ENCODE assay signal across 29 cellular contexts in the genomic region with DNA sequence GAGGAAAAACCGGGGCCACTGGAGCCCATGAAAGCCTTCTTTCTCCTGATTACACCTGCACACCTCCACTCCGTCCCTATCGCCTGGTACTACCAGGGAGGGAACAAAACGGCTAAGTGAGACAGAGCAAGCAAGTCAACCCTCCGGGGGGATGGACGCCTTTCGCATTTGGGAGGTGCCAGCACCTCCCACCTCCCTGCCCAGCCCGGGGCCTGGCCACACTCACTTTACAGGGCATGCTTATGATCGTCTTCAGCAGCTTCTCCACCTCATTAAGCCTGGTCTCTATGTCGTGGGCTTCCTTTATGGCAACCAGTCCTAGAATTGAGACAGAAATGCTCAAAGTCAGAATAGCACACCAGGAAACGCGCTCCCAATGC.
"Had no signal": no experiment of that assay in that cellular context is flagged by ENCODE, and none has a peak within 500 bp of the region (broad histone marks: within the 10 kb centered on the region; RNA-seq: fewer than 3 reads in every experiment).

No MANE protein-coding gene starts in this region.

- H3K9me3 Mint-ChIP-seq: activated CD4-positive, alpha-beta T cell treated with anti-CD3 and anti-CD28 coated beads, Interleukin-2, amount 10 ng/mL, durations not matched to agents 24 days and 14 days; activated CD8-positive, alpha-beta T cell treated with anti-CD3 and anti-CD28 coated beads for 36 hours; activated T-cell treated with anti-CD3 and anti-CD28 coated beads, Interleukin-2, amount 50 U/mL, for 72 hours; activated T-helper 17 cell treated with anti-CD3 and anti-CD28 coated beads, Interleukin-2, amount 50 U/mL, for 72 hours had no signal

- H3K9me3 ChIP-seq: Peyer's patch had no signal

- H3K27ac ChIP-seq: Peyer's patch had no signal

- ATAC-seq: activated CD8-positive, alpha-beta T cell treated with anti-CD3 and anti-CD28 coated beads for 36 hours; activated T-cell treated with anti-CD3 and anti-CD28 coated beads, Interleukin-2, amount 50 U/mL, for 72 hours; activated T-helper 17 cell treated with anti-CD3 and anti-CD28 coated beads, Interleukin-2, amount 50 U/mL, for 72 hours; PC-3; Right ventricle myocardium inferior had no signal

- H3K4me3 ChIP-seq: Peyer's patch had no signal

- H3K36me3 Mint-ChIP-seq: activated naive CD8-positive, alpha-beta T cell treated with anti-CD3 and anti-CD28 coated beads for 36 hours had no signal

- FAIRE-seq: bronchial epithelial cell had no signal

- H3K27me3 ChIP-seq: Peyer's patch had no signal

- H3K27me3 Mint-ChIP-seq: activated T-helper 17 cell treated with anti-CD3 and anti-CD28 coated beads, Interleukin-2, amount 50 U/mL, for 72 hours had no signal

- H3K4me3 Mint-ChIP-seq: activated CD4-positive, alpha-beta T cell treated with anti-CD3 and anti-CD28 coated beads, Interleukin-2, amount 10 ng/mL, durations not matched to agents 24 days and 14 days; activated CD8-positive, alpha-beta T cell treated with anti-CD3 and anti-CD28 coated beads for 36 hours; activated naive CD8-positive, alpha-beta T cell treated with anti-CD3 and anti-CD28 coated beads for 36 hours; activated T-cell treated with anti-CD3 and anti-CD28 coated beads, Interleukin-2, amount 50 U/mL, for 72 hours; activated T-helper 17 cell treated with anti-CD3 and anti-CD28 coated beads, Interleukin-2, amount 50 U/mL, for 72 hours; brain had no signal

- DNase-seq: activated CD4-positive, alpha-beta T cell treated with anti-CD3 and anti-CD28 coated beads, Interleukin-2, amount 10 ng/mL, durations not matched to agents 24 days and 14 days; activated CD4-positive, alpha-beta T cell treated with anti-CD3 and anti-CD28 coated beads, Interleukin-2, amount 50 U/mL, for 4 hours; activated CD8-positive, alpha-beta T cell treated with anti-CD3 and anti-CD28 coated beads for 36 hours; activated effector memory CD4-positive, alpha-beta T cell treated with anti-CD3 and anti-CD28 coated beads, Interleukin-2, amount 50 U/mL, for 16 hours; activated naive CD4-positive, alpha-beta T cell; activated naive CD4-positive, alpha-beta T cell treated with anti-CD3 and anti-CD28 coated beads, Interleukin-2, amount 50 U/mL, for 16 hours; activated naive CD8-positive, alpha-beta T cell treated with anti-CD3 and anti-CD28 coated beads for 36 hours; activated T-cell treated with anti-CD3 and anti-CD28 coated beads, Interleukin-2, amount 50 U/mL, for 1 hour; activated T-cell treated with anti-CD3 and anti-CD28 coated beads, Interleukin-2, amount 50 U/mL, for 72 hours; cerebellar nuclear complex; NCI-H1105; NCI-H1417 treated with DMSO at 0.1 percent for 48 hours; NCI-H187 treated with DMSO at 0.1 percent for 48 hours; NCI-H2081; NCI-H226; NCI-H526; NCI-H748 treated with DMSO at 0.1 percent for 48 hours; NK-92 treated with Interleukin-12 subunit alpha and Interleukin-12 subunit beta, amount 100 ng/mL, for 24 hours; PC-3; RPMI8226; SIG-M5; SW 1271; T-helper 1 cell; T1000 had no signal

- H3K27ac Mint-ChIP-seq: activated CD4-positive, alpha-beta T cell treated with anti-CD3 and anti-CD28 coated beads, Interleukin-2, amount 10 ng/mL, durations not matched to agents 24 days and 14 days; activated CD8-positive, alpha-beta T cell treated with anti-CD3 and anti-CD28 coated beads for 36 hours; activated naive CD8-positive, alpha-beta T cell treated with anti-CD3 and anti-CD28 coated beads for 36 hours; activated T-cell treated with anti-CD3 and anti-CD28 coated beads, Interleukin-2, amount 50 U/mL, for 72 hours; activated T-helper 17 cell treated with anti-CD3 and anti-CD28 coated beads, Interleukin-2, amount 50 U/mL, for 72 hours; brain had no signal
